13 cellular contexts compared by ENCODE assay signal in genomic region chr13:27448308-27448707, GRCh38. TPM values are rescaled to one million over a fixed set of nuclear protein-coding genes. Genes with fewer than 3 reads are reported as not detected.
DNase-seq lines count a peak whose midpoint lies in the region; ATAC-seq and TF ChIP-seq lines count a peak whose summit lies in the region.
"Had no signal": no experiment of that assay in that cellular context is flagged by ENCODE, and none has a peak within 500 bp of the region (broad histone marks: within the 10 kb centered on the region; RNA-seq: fewer than 3 reads in every experiment).

No MANE protein-coding gene starts in this region.

- DNase-seq in DND-41, result no peak
- no peak for DNase-seq in OCI-LY7 (ENCODE audit: low spot score)
- no peak for DNase-seq in endodermal cell
- no peak for DNase-seq in psoas muscle
- no peak for DNase-seq in NCI-H2029 treated with DMSO at 0.1 percent for 48 hours (lab: John Stamatoyannopoulos, UW)
- no peak for DNase-seq in SJCRH30
- DNase-seq: activated CD8-positive, alpha-beta memory T cell treated with anti-CD3 and anti-CD28 coated beads, Interleukin-2, amount 50 U/mL, for 48 hours; DMS 273 treated with DMSO at 0.1 percent for 48 hours; NCI-H1092 treated with DMSO at 0.1 percent for 48 hours; NCI-H526 treated with DMSO at 0.1 percent for 48 hours; SW 1271 had no signal

- H3K9ac ChIP-seq in DND-41 (ENCODE audit: low read depth, low read length) (peak overlapping the region; percentile 87), endodermal cell (ENCODE audit: extremely low read depth, low read length, poor library complexity, severe bottlenecking) (no peak overlapping the region)

- H3K79me2 ChIP-seq in DND-41 (ENCODE audit: insufficient read depth, low read length) (peaks cover 72% of the 10 kb centered on the region), OCI-LY7 (ENCODE audit: insufficient read depth, low read depth, low read length) (peaks cover 51% of the 10 kb centered on the region)

- H3K4me3 ChIP-seq in DND-41 (ENCODE audit: low read depth in 1 of 2, low read length in 2 of 2) (peak overlapping the region; percentile 5 to 70; a peak in 2 of 4 replicates), OCI-LY7 (ENCODE audit: low read depth, low read length, poor library complexity, severe bottlenecking) (peak overlapping the region; percentile 78), endodermal cell (ENCODE audit: low read length) (peak overlapping the region; percentile 96), psoas muscle (peak overlapping the region; percentile 95), SJCRH30 (no peak overlapping the region)

- peak overlapping the region; percentile 84 for H3K4me2 ChIP-seq in DND-41 (ENCODE audit: insufficient read depth, low read length)
- peak overlapping the region; percentile 79 for H3K4me2 ChIP-seq in OCI-LY7 (ENCODE audit: low read length)

- H3K4me1 Mint-ChIP-seq in endodermal cell, result peaks cover 15% of the 10 kb centered on the region

- H3K9me3 Mint-ChIP-seq in endodermal cell, result no peaks in the 10 kb centered on the region

- H3K27ac ChIP-seq in DND-41 (ENCODE audit: low read length), result peak overlapping the region; percentile 96
- H3K27ac ChIP-seq in OCI-LY7 (ENCODE audit: low read depth, low read length, poor library complexity, severe bottlenecking), result peak overlapping the region; percentile 95
- no peak overlapping the region for H3K27ac ChIP-seq in endodermal cell (ENCODE audit: low read depth, low read length)
- peak overlapping the region; percentile 99 for H3K27ac ChIP-seq in psoas muscle
- H3K27ac ChIP-seq in SJCRH30, result no peak overlapping the region

- H3K9me2 ChIP-seq in OCI-LY7 (ENCODE audit: insufficient read depth, low read length), result no peaks in the 10 kb centered on the region

- 97 to 100% methylated on average over 2 to 4 of the region's 4 CpGs for WGBS in endodermal cell (ENCODE audit: insufficient coverage in 1 of 2, insufficient read length in 1 of 2), 2 experiments
- WGBS in psoas muscle, 3 donors, result 30 to 60% (median 59%) methylated on average over 4 of the region's 4 CpGs

- no peak overlapping the region for H3K4me3 Mint-ChIP-seq in endodermal cell

- H3K27me3 ChIP-seq in DND-41 (ENCODE audit: insufficient read depth, low read length, poor library complexity), result no peaks in the 10 kb centered on the region
- H3K27me3 ChIP-seq in endodermal cell (ENCODE audit: control insufficient read depth, insufficient read depth, low read length, poor library complexity, severe bottlenecking), result peaks cover 18% of the 10 kb centered on the region
- no peaks in the 10 kb centered on the region for H3K27me3 ChIP-seq in psoas muscle (ENCODE audit: insufficient read depth in 3 of 3, low read length in 2 of 3)
- H3K27me3 ChIP-seq in SJCRH30, result no peaks in the 10 kb centered on the region

- no peaks in the 10 kb centered on the region for H3K36me3 ChIP-seq in DND-41 (ENCODE audit: insufficient read depth, low read length)
- 0 out of 2 replicates have a peak, but pooled peaks cover 8% of the 10 kb centered on the region for H3K36me3 ChIP-seq in OCI-LY7 (ENCODE audit: insufficient read depth, low read length)
- no peaks in the 10 kb centered on the region for H3K36me3 ChIP-seq in endodermal cell (ENCODE audit: control insufficient read depth, insufficient read depth, low read length)
- H3K36me3 ChIP-seq in psoas muscle (ENCODE audit: insufficient read depth in 1 of 2, low read depth in 1 of 2), result peaks cover 0 to 14% of the 10 kb centered on the region in 2 donors
- no peaks in the 10 kb centered on the region for H3K36me3 ChIP-seq in SJCRH30

- peaks cover 11% of the 10 kb centered on the region for H3K27me3 Mint-ChIP-seq in endodermal cell (ENCODE audit: insufficient read depth)

- intact Hi-C loops in OCI-LY7 (cut with micrococcal nuclease; ENCODE audit: unreplicated experiment), result no loop called here
- intact Hi-C loops in psoas muscle (cut with DNase I), result no loop called here

- TF ChIP-seq CTCF in DND-41 (IDR thresholded peaks at IDR 0.05; ENCODE audit: borderline replicate concordance, extremely low read depth, low read length, poor library complexity, severe bottlenecking) (no peak), OCI-LY7 (conservative IDR thresholded peaks at IDR 0.05; ENCODE audit: low read length) (no peak), endodermal cell (conservative IDR thresholded peaks at IDR 0.05) (no peak), psoas muscle (IDR thresholded peaks at IDR 0.05) (no peak)

- no peak for ATAC-seq in DND-41 (ENCODE audit: insufficient read depth, low read depth)
- ATAC-seq in psoas muscle, result no peak
- ATAC-seq in HG03280 (IDR thresholded peaks at IDR 0.05; ENCODE audit: unreplicated experiment), result no peak
- ATAC-seq: left lobe of liver had no signal

- no peaks in the 10 kb centered on the region for H3K9me3 ChIP-seq in DND-41 (ENCODE audit: insufficient read depth, low read length, severe bottlenecking)
- H3K9me3 ChIP-seq in OCI-LY7 (ENCODE audit: low read length), result no peaks in the 10 kb centered on the region
- no peaks in the 10 kb centered on the region for H3K9me3 ChIP-seq in endodermal cell (ENCODE audit: control insufficient read depth, low read length)
- no peaks in the 10 kb centered on the region for H3K9me3 ChIP-seq in psoas muscle
- no peaks in the 10 kb centered on the region for H3K9me3 ChIP-seq in SJCRH30 (replicated peaks)

- no peaks in the 10 kb centered on the region for H3K36me3 Mint-ChIP-seq in endodermal cell (ENCODE audit: low read depth)

- no peak overlapping the region for H3K27ac Mint-ChIP-seq in endodermal cell

- CTCF ChIA-PET in OCI-LY7 (lab: Charles Lee; ENCODE audit: unreplicated experiment), result interaction anchor here (0.9 kb wide), 1 partner anchor 443 kb away, joined by 4 read pairs; no protein-coding TSS in a partner anchor

- H2AFZ ChIP-seq in DND-41 (ENCODE audit: low read depth, low read length) (no peak overlapping the region), OCI-LY7 (ENCODE audit: low read length) (no peak overlapping the region)

- no TSS peak for BruUV-seq in OCI-LY7 (replicated peaks; lab: Mats Ljungman, UMichigan)

- no peaks in the 10 kb centered on the region for H4K20me1 ChIP-seq in DND-41 (ENCODE audit: insufficient read depth, low read length)
- H4K20me1 ChIP-seq in OCI-LY7 (ENCODE audit: insufficient read depth, low read length), result no peaks in the 10 kb centered on the region

- POLR2A ChIA-PET in OCI-LY7 (lab: Charles Lee), result interaction anchor here (0.6 to 3.2 kb wide), 5 partner anchors 8 to 227 kb away, joined by 3 to 38 read pairs (median 4); partner anchors contain the start of gene GTF3A

- H3K4me1 ChIP-seq in DND-41 (ENCODE audit: insufficient read depth, low read length) (peaks cover 85% of the 10 kb centered on the region), OCI-LY7 (ENCODE audit: insufficient read depth, low read length, poor library complexity, severe bottlenecking) (peaks cover 49% of the 10 kb centered on the region), endodermal cell (ENCODE audit: control insufficient read depth, insufficient read depth, low read length) (no peaks in the 10 kb centered on the region), psoas muscle (peaks cover 38% of the 10 kb centered on the region), SJCRH30 (no peaks in the 10 kb centered on the region)

RNA-seq across cellular contexts. Expression of gene MTIF3, which starts 2.1 kb away (rescaled TPM):
- total RNA-seq in OCI-LY7 (2014; rRNA removed; shearing (Covaris generic)), result 37.9 and 56.3 TPM in 2 replicates
- total RNA-seq in OCI-LY7 (2022) (42.9 and 51.2 TPM in 2 replicates), endodermal cell (10 to 100 TPM; 35.0 to 46.8 TPM), psoas muscle (10 to 100 TPM; 48.1 to 72.4 (median 64.9) TPM)
- 68.6 TPM for polyA plus RNA-seq in endodermal cell (2013, experiment 1 of 2)
- 70.6 TPM for polyA plus RNA-seq in endodermal cell (2013, experiment 2 of 2)
- polyA plus RNA-seq in psoas muscle, result 100 to 1,000 TPM in 2 of 3 donors, 10 to 100 TPM in 1; 84.8 to 166 (median 108) TPM
- total RNA-seq in SJCRH30 (2014; rRNA removed; shearing (Covaris generic)), result 38.2 and 51.2 TPM in 2 replicates

RNA-seq across cellular contexts. Expression of gene GTF3A, which starts 23.9 kb away (rescaled TPM):
- total RNA-seq in OCI-LY7 (2014; rRNA removed; shearing (Covaris generic)), result 220 and 251 TPM in 2 replicates
- total RNA-seq in OCI-LY7 (2022), result 242 and 245 TPM in 2 replicates
- total RNA-seq in endodermal cell, result 10 to 100 TPM; 70.4 to 80.0 TPM
- 85.3 TPM for polyA plus RNA-seq in endodermal cell (2013, experiment 1 of 2)
- 88.8 TPM for polyA plus RNA-seq in endodermal cell (2013, experiment 2 of 2)
- total RNA-seq in psoas muscle, result 100 to 1,000 TPM; 141 to 201 (median 159) TPM
- polyA plus RNA-seq in psoas muscle, result 100 to 1,000 TPM; 228 to 285 (median 231) TPM
- 175 and 192 TPM in 2 replicates for total RNA-seq in SJCRH30 (2014; rRNA removed; shearing (Covaris generic))

Comparison
In these comparisons a context has a peak if more than half of its experiments do, and no peak if none do; other contexts are left out.
1. H3K27ac ChIP-seq: peak in DND-41 (single experiment), OCI-LY7 (single experiment) and psoas muscle (single experiment); none in endodermal cell (single experiment) and SJCRH30 (single experiment).